15 cellular contexts compared by ENCODE assay signal in genomic region chr18:73535189-73535588, GRCh38.
DNase-seq lines count a peak whose midpoint lies in the region; ATAC-seq lines count a peak whose summit lies in the region.
"Had no signal": no experiment of that assay in that cellular context is flagged by ENCODE, and none has a peak within 500 bp of the region (broad histone marks: within the 10 kb centered on the region; RNA-seq: fewer than 3 reads in every experiment).

No MANE protein-coding gene starts in this region.

- peaks cover 0 to under 1% of the 10 kb centered on the region in 2 donors for H3K36me3 Mint-ChIP-seq in activated naive CD4-positive, alpha-beta T cell treated with anti-CD3 and anti-CD28 coated beads, Interleukin-2, amount 50 U/mL, for 72 hours

- no peaks in the 10 kb centered on the region for H3K4me1 ChIP-seq in aorta (ENCODE audit: control insufficient read depth in 1 of 2, insufficient read depth in 2 of 2, low read length in 2 of 2)
- H3K4me1 ChIP-seq: BLaER1 treated with 17β-estradiol and CSF1 and Interleukin-3, amounts not matched to agents 10 nM and 100 nM; HAP-1 had no signal

- H3K9me3 ChIP-seq in aorta (ENCODE audit: control insufficient read depth, low read length), result no peaks in the 10 kb centered on the region
- H3K9me3 ChIP-seq: HAP-1 had no signal

- DNase-seq in NCI-H146 (lab: John Stamatoyannopoulos, UW) (peak; percentile 32), NCI-H146 treated with DMSO at 0.1 percent for 48 hours (lab: John Stamatoyannopoulos, UW; ENCODE audit: unreplicated experiment) (no peak), NCI-H69 (lab: John Stamatoyannopoulos, UW) (peak; percentile 63), SHP77 (lab: John Stamatoyannopoulos, UW) (peak; percentile 48 to 73), aorta (no peak), NCI-H2081 treated with DMSO at 0.1 percent for 48 hours (lab: John Stamatoyannopoulos, UW) (no peak)
- no peak for DNase-seq in activated naive CD4-positive, alpha-beta T cell treated with anti-CD3 and anti-CD28 coated beads, Interleukin-2, amount 50 U/mL, for 72 hours (ENCODE audit: low spot score in 2 of 2)
- DNase-seq: 8988T; ACHN; CD4-positive, alpha-beta T cell; DMS153; GF-D8 had no signal

- ATAC-seq in aorta (ENCODE audit: low FRiP score), result peak; percentile 50
- no peak for ATAC-seq in activated naive CD4-positive, alpha-beta T cell treated with anti-CD3 and anti-CD28 coated beads, Interleukin-2, amount 50 U/mL, for 72 hours
- ATAC-seq: HepG2 had no signal

- H3K9me3 Mint-ChIP-seq in activated naive CD4-positive, alpha-beta T cell treated with anti-CD3 and anti-CD28 coated beads, Interleukin-2, amount 50 U/mL, for 72 hours, result peaks cover 6 to 9% of the 10 kb centered on the region in 2 donors

- no peaks in the 10 kb centered on the region for H3K27me3 ChIP-seq in aorta (ENCODE audit: control insufficient read depth in 1 of 2, insufficient read depth in 2 of 2, low read length in 1 of 2)
- H3K27me3 ChIP-seq: BLaER1 treated with 17β-estradiol and CSF1 and Interleukin-3, amounts not matched to agents 10 nM and 100 nM had no signal

- H3K4me3 ChIP-seq in aorta (ENCODE audit: low read length in 2 of 2), result no peak overlapping the region
- H3K4me3 ChIP-seq: BLaER1 treated with 17β-estradiol and CSF1 and Interleukin-3, amounts not matched to agents 10 nM and 100 nM; HAP-1 had no signal

- no peak overlapping the region for H3K27ac Mint-ChIP-seq in activated naive CD4-positive, alpha-beta T cell treated with anti-CD3 and anti-CD28 coated beads, Interleukin-2, amount 50 U/mL, for 72 hours
- H3K27ac Mint-ChIP-seq: CD4-positive, alpha-beta T cell had no signal

- H3K27ac ChIP-seq in aorta (ENCODE audit: low read depth in 1 of 2, low read length in 2 of 2), result no peak overlapping the region
- H3K27ac ChIP-seq: BLaER1 treated with 17β-estradiol and CSF1 and Interleukin-3, amounts not matched to agents 10 nM and 100 nM had no signal

- no peaks in the 10 kb centered on the region for H3K36me3 ChIP-seq in aorta (ENCODE audit: control insufficient read depth in 1 of 2, insufficient read depth in 2 of 2, low read length in 1 of 2)
- H3K36me3 ChIP-seq: BLaER1 treated with 17β-estradiol and CSF1 and Interleukin-3, amounts not matched to agents 10 nM and 100 nM; HAP-1 had no signal

- intact Hi-C loops in aorta (cut with DNase I), result loop anchor here in 1 of 2 donors (10.0 kb wide), 1 partner anchor 60 kb away; no protein-coding TSS in a partner anchor

- 63 to 77% methylated on average over 5 to 6 of the region's 6 CpGs for whole genome bisulfite sequencing in aorta, 2 donors

Comparison
In these comparisons a context has a peak if more than half of its experiments do, and no peak if none do; other contexts are left out.
1. DNase-seq: peak in NCI-H146 (single experiment), NCI-H69 (single experiment) and SHP77 (2 of 2); none in NCI-H146 treated with DMSO at 0.1 percent for 48 hours (single experiment), aorta (0 of 2), activated naive CD4-positive, alpha-beta T cell treated with anti-CD3 and anti-CD28 coated beads, Interleukin-2, amount 50 U/mL, for 72 hours (0 of 2) and NCI-H2081 treated with DMSO at 0.1 percent for 48 hours (single experiment).